In the genomic region with DNA sequence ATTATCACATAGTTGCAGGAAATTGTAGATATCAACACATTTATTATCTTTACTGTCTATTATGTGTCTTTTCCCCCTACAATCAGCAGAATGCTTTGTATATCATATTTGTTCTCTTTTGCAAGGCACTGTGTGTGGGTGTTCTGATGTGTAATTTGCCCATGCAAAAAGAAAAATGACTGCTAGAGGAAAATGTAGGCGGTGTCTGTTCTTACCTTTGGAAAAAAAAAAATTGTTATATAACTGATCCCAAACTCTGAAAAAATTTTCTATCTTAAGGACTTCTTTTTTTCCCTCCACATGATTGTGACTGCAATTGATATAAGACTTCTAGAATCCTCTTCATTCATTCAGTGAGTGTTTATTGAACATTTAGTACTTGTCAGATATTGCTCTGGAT, we compare ENCODE assay signal across 20 cellular contexts. TPM values are rescaled to one million over a fixed set of nuclear protein-coding genes. Genes with fewer than 3 reads are reported as not detected.
DNase-seq lines count a peak whose midpoint lies in the region; ATAC-seq and TF ChIP-seq lines count a peak whose summit lies in the region.
"Had no signal": no experiment of that assay in that cellular context is flagged by ENCODE, and none has a peak within 500 bp of the region (broad histone marks: within the 10 kb centered on the region; RNA-seq: fewer than 3 reads in every experiment).

No MANE protein-coding gene starts in this region.

- no peaks in the 10 kb centered on the region for H3K36me3 ChIP-seq in naive thymus-derived CD4-positive, alpha-beta T cell (ENCODE audit: control insufficient read depth in 2 of 3, insufficient read depth in 3 of 3, low read length in 3 of 3)
- H3K36me3 ChIP-seq: BLaER1 had no signal

- H3K4me1 Mint-ChIP-seq in naive thymus-derived CD4-positive, alpha-beta T cell = peaks cover 0 to 6% (median 0%) of the 10 kb centered on the region in 7 donors
- H3K4me1 Mint-ChIP-seq: B cell had no signal

- peaks cover 0 to 8% (median 3%) of the 10 kb centered on the region in 11 donors for H3K9me3 Mint-ChIP-seq in naive thymus-derived CD4-positive, alpha-beta T cell

- intact Hi-C loops in dorsolateral prefrontal cortex (cut with DNase I) = no loop called here
- intact Hi-C loops in naive thymus-derived CD4-positive, alpha-beta T cell (cut with micrococcal nuclease) = no loop called here

- H3K27ac ChIP-seq in angular gyrus (ENCODE audit: low read depth, low read length) = peak overlapping the region; percentile 68
- H3K27ac ChIP-seq in dorsolateral prefrontal cortex = peak overlapping the region in 55 of 59 donors; percentile 4 to 90 (median 76)
- no peak overlapping the region for H3K27ac ChIP-seq in naive thymus-derived CD4-positive, alpha-beta T cell (ENCODE audit: low read depth, low read length)
- H3K27ac ChIP-seq: BLaER1, C4-2B had no signal

- CTCF ChIA-PET in naive thymus-derived CD4-positive, alpha-beta T cell (lab: Charles Lee) = no interaction called here

- no peak overlapping the region for H3K4me3 ChIP-seq in dorsolateral prefrontal cortex
- no peak overlapping the region for H3K4me3 ChIP-seq in naive thymus-derived CD4-positive, alpha-beta T cell (ENCODE audit: low read length)
- H3K4me3 ChIP-seq: BLaER1, GM12878, GM23338 had no signal

- H3K4me1 ChIP-seq in naive thymus-derived CD4-positive, alpha-beta T cell (ENCODE audit: control insufficient read depth in 2 of 2, insufficient read depth in 2 of 2, low read length in 2 of 2) = no peaks in the 10 kb centered on the region
- H3K4me1 ChIP-seq: BLaER1, Caco-2 had no signal

- POLR2A ChIA-PET in naive thymus-derived CD4-positive, alpha-beta T cell (lab: Charles Lee) = no interaction called here

- no peak overlapping the region for H3K4me3 Mint-ChIP-seq in naive thymus-derived CD4-positive, alpha-beta T cell
- H3K4me3 Mint-ChIP-seq: B cell; CD4-positive, CD25-positive, alpha-beta regulatory T cell; CD8-positive, alpha-beta T cell; GM23338; H9 had no signal

- H3K36me3 Mint-ChIP-seq in naive thymus-derived CD4-positive, alpha-beta T cell = peaks cover 0 to 31% (median 19%) of the 10 kb centered on the region in 5 donors

- no peak for ATAC-seq in naive thymus-derived CD4-positive, alpha-beta T cell
- no peak for ATAC-seq in HG03025 (IDR thresholded peaks at IDR 0.05; ENCODE audit: low FRiP score, unreplicated experiment)
- ATAC-seq: CD8-positive, alpha-beta T cell; GM12878; GM23338; HCT116 had no signal

- no peak for TF ChIP-seq CTCF in dorsolateral prefrontal cortex (IDR thresholded peaks at IDR 0.05 in 54 of 56, conservative IDR thresholded peaks at IDR 0.05 in 2 of 56; ENCODE audit: low read depth in 1 of 56, partially characterized antibody in 56 of 56)

- H3K9me3 ChIP-seq in naive thymus-derived CD4-positive, alpha-beta T cell (ENCODE audit: control insufficient read depth in 2 of 3, low read length in 3 of 3) = no peaks in the 10 kb centered on the region
- H3K9me3 ChIP-seq: Caco-2 had no signal

- H3K27ac Mint-ChIP-seq in naive thymus-derived CD4-positive, alpha-beta T cell = peak overlapping the region in 1 of 9 donors; percentile 56
- H3K27ac Mint-ChIP-seq: B cell, GM23338, H9 had no signal

- DNase-seq in dorsolateral prefrontal cortex (no peak), putamen (ENCODE audit: low spot score) (peak; percentile 74), occipital lobe (lab: John Stamatoyannopoulos, UW) (no peak)
- DNase-seq in naive thymus-derived CD4-positive, alpha-beta T cell = no peak
- DNase-seq: Caco-2; CD8-positive, alpha-beta T cell; DMS 273 treated with DMSO at 0.1 percent for 48 hours; DMS79; EL; GDM1; H9 had no signal

- no peaks in the 10 kb centered on the region for H3K27me3 ChIP-seq in dorsolateral prefrontal cortex
- H3K27me3 ChIP-seq in naive thymus-derived CD4-positive, alpha-beta T cell (ENCODE audit: control insufficient read depth in 2 of 2, insufficient read depth in 2 of 2, low read length in 2 of 2) = no peaks in the 10 kb centered on the region
- H3K27me3 ChIP-seq: BLaER1 had no signal

- no peaks in the 10 kb centered on the region for H3K27me3 Mint-ChIP-seq in naive thymus-derived CD4-positive, alpha-beta T cell
- H3K27me3 Mint-ChIP-seq: B cell; CD4-positive, CD25-positive, alpha-beta regulatory T cell had no signal

RNA-seq across cellular contexts. Expression of a gene that starts 24.5 kb away (rescaled TPM):
- 100 to 1,000 TPM in 45 of 120 experiments, 10 to 100 TPM in 75; 57.1 to 133 (median 95.9) TPM for total RNA-seq in dorsolateral prefrontal cortex
- total RNA-seq in occipital lobe = 185 TPM
- 10 to 100 TPM; 31.1 to 61.0 (median 47.1) TPM for total RNA-seq in naive thymus-derived CD4-positive, alpha-beta T cell
- polyA plus RNA-seq in naive thymus-derived CD4-positive, alpha-beta T cell = 10 to 100 TPM; 55.4 to 89.5 TPM
